ENCODE assay signal across 1 cellular context in the genomic region with DNA sequence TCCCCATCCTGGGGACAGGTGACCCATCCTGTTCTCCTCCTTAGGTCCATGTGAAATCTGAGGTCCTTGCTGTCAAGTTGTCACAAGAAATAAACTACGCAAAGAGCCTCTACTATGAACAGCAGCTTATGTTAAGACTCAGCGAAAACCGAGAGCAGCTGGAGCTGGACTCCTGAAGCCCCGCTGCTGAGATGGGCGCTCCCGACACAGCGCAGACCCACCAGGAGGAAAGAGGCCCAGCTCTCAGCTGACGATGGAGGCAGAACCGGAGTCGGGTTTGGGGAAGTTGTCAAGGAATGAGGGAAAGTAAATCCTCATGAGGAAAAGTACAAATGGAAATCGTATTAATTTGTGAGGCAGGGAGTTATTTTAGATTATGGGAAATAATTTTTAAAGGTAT.
TF ChIP-seq lines count a peak whose summit lies in the region.

No MANE protein-coding gene starts in this region.

TF ChIP-seq in HepG2, 621 proteins besides CTCF, POLR2A, EP300 and RAD21:
- TF ChIP-seq, protein P1, sequence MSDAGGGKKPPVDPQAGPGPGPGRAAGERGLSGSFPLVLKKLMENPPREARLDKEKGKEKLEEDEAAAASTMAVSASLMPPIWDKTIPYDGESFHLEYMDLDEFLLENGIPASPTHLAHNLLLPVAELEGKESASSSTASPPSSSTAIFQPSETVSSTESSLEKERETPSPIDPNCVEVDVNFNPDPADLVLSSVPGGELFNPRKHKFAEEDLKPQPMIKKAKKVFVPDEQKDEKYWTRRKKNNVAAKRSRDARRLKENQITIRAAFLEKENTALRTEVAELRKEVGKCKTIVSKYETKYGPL (CRISPR knock-in tag; IDR thresholded peaks at IDR 0.05) = no peak
- TF ChIP-seq ZNF576 (CRISPR knock-in tag; IDR thresholded peaks at IDR 0.05) = no peak
- no peak for TF ChIP-seq MBD4 (IDR thresholded peaks at IDR 0.05; ENCODE audit: borderline replicate concordance, low read length)
- no peak for TF ChIP-seq ESRRA (CRISPR knock-in tag; IDR thresholded peaks at IDR 0.05; ENCODE audit: low read depth)
- no peak for TF ChIP-seq ZSCAN9 (CRISPR knock-in tag; IDR thresholded peaks at IDR 0.05; ENCODE audit: borderline replicate concordance)
- no peak for TF ChIP-seq ARNT (IDR thresholded peaks at IDR 0.05)
- no peak for TF ChIP-seq MYC (CRISPR knock-in tag; IDR thresholded peaks at IDR 0.05; ENCODE audit: borderline replicate concordance)
- no peak for TF ChIP-seq CHD2 (IDR thresholded peaks at IDR 0.05; ENCODE audit: low read depth, low read length)
- no peak for TF ChIP-seq STAG1 (CRISPR knock-in tag; IDR thresholded peaks at IDR 0.05)
- TF ChIP-seq NFE2L2 (IDR thresholded peaks at IDR 0.05; ENCODE audit: low read length) = no peak
- no peak for TF ChIP-seq SNRNP70 (IDR thresholded peaks at IDR 0.05; ENCODE audit: low read depth, low read length)
- no peak for TF ChIP-seq ZFP36 (IDR thresholded peaks at IDR 0.05; ENCODE audit: borderline replicate concordance, low read depth, low read length, partially characterized antibody)
- TF ChIP-seq ZBTB3 (CRISPR knock-in tag; IDR thresholded peaks at IDR 0.05; ENCODE audit: borderline replicate concordance, low read depth) = no peak
- no peak for TF ChIP-seq CBFB (CRISPR knock-in tag; IDR thresholded peaks at IDR 0.05)
- TF ChIP-seq ZNF572 (CRISPR knock-in tag; IDR thresholded peaks at IDR 0.05) = no peak
- TF ChIP-seq ZFP41 (CRISPR knock-in tag; IDR thresholded peaks at IDR 0.05; ENCODE audit: borderline replicate concordance) = no peak
- TF ChIP-seq ZNF776 (CRISPR knock-in tag; IDR thresholded peaks at IDR 0.05) = no peak
- no peak for TF ChIP-seq FLYWCH1 (CRISPR knock-in tag; IDR thresholded peaks at IDR 0.05)
